14 cellular contexts compared by ENCODE assay signal in genomic region chr17:75818326-75818885, GRCh38.
"Had no signal": no experiment of that assay in that cellular context is flagged by ENCODE, and none has a peak within 500 bp of the region (broad histone marks: within the 10 kb centered on the region; RNA-seq: fewer than 3 reads in every experiment).

No MANE protein-coding gene starts in this region.

- H3K4me1 ChIP-seq: colonic mucosa had no signal

- ATAC-seq: esophagus mucosa; stimulated activated naive B cell treated with anti-CD40 and anti-IgM and Interleukin-4, amounts not matched to agents 10 μg/mL and 1 μg/mL and 100 μg/mL, for 72 hours; WTC11 had no signal

- H3K4me1 Mint-ChIP-seq: WTC11 had no signal

- H3K27me3 ChIP-seq: colonic mucosa, thyroid gland, vagina had no signal

- H3K9me3 Mint-ChIP-seq: activated CD4-positive, alpha-beta memory T cell treated with anti-CD3 and anti-CD28 coated beads, Interleukin-2, amount 10 ng/mL, durations not matched to agents 7 days and 5 days; stimulated activated naive B cell treated with anti-CD40 and anti-IgM and Interleukin-4, amounts not matched to agents 10 μg/mL and 1 μg/mL and 100 μg/mL, for 72 hours; WTC11 had no signal

- H3K4me3 ChIP-seq: colonic mucosa, thyroid gland, vagina had no signal

- H3K9me3 ChIP-seq: colonic mucosa, thyroid gland, vagina had no signal

- DNase-seq: activated CD4-positive, alpha-beta memory T cell treated with anti-CD3 and anti-CD28 coated beads, Interleukin-2, amount 10 ng/mL, durations not matched to agents 7 days and 5 days; activated CD4-positive, alpha-beta T cell treated with anti-CD3 and anti-CD28 coated beads for 4 hours; activated naive CD4-positive, alpha-beta T cell treated with Interleukin-2 at 50 U/mL for 16 hours; caudate nucleus; colonic mucosa; midbrain; nucleus accumbens; retina; stimulated activated CD4-positive, alpha-beta T cell treated with anti-CD3 and anti-CD28 coated beads, Interleukin-2, amount 100 ng/mL, for 48 hours; stimulated activated naive B cell treated with anti-CD40 and anti-IgM and Interleukin-4, amounts not matched to agents 10 μg/mL and 1 μg/mL and 100 μg/mL, for 72 hours; thyroid gland had no signal

- H3K27ac ChIP-seq: colonic mucosa, thyroid gland, vagina had no signal

- H3K27ac Mint-ChIP-seq: activated CD4-positive, alpha-beta memory T cell treated with anti-CD3 and anti-CD28 coated beads, Interleukin-2, amount 10 ng/mL, durations not matched to agents 7 days and 5 days; stimulated activated naive B cell treated with anti-CD40 and anti-IgM and Interleukin-4, amounts not matched to agents 10 μg/mL and 1 μg/mL and 100 μg/mL, for 72 hours; WTC11 had no signal

- H3K4me3 Mint-ChIP-seq: activated CD4-positive, alpha-beta memory T cell treated with anti-CD3 and anti-CD28 coated beads, Interleukin-2, amount 10 ng/mL, durations not matched to agents 7 days and 5 days; stimulated activated naive B cell treated with anti-CD40 and anti-IgM and Interleukin-4, amounts not matched to agents 10 μg/mL and 1 μg/mL and 100 μg/mL, for 72 hours; WTC11 had no signal

- H3K27me3 Mint-ChIP-seq: activated CD4-positive, alpha-beta memory T cell treated with anti-CD3 and anti-CD28 coated beads, Interleukin-2, amount 10 ng/mL, durations not matched to agents 7 days and 5 days; stimulated activated naive B cell treated with anti-CD40 and anti-IgM and Interleukin-4, amounts not matched to agents 10 μg/mL and 1 μg/mL and 100 μg/mL, for 72 hours had no signal

- H3K36me3 ChIP-seq: colonic mucosa had no signal
